Comparison of ENCODE assay signal across 22 cellular contexts in genomic region chr9:110830495-110830894, GRCh38.
DNase-seq lines count a peak whose midpoint lies in the region; ATAC-seq, FAIRE-seq and TF ChIP-seq lines count a peak whose summit lies in the region.
"Had no signal": no experiment of that assay in that cellular context is flagged by ENCODE, and none has a peak within 500 bp of the region (broad histone marks: within the 10 kb centered on the region; RNA-seq: fewer than 3 reads in every experiment).

No MANE protein-coding gene starts in this region.

- H3K4me1 ChIP-seq in right cardiac atrium (ENCODE audit: control insufficient read depth, insufficient read depth, low read length) (no peaks in the 10 kb centered on the region), kidney (ENCODE audit: control insufficient read depth in 1 of 2, insufficient read depth in 1 of 2, low read depth in 1 of 2, low read length in 2 of 2) (no peaks in the 10 kb centered on the region), testis (no peaks in the 10 kb centered on the region)
- H3K4me1 ChIP-seq: BLaER1 treated with 17β-estradiol and CSF1 and Interleukin-3, amounts not matched to agents 10 nM and 100 nM had no signal

- H3K9ac ChIP-seq in kidney (ENCODE audit: low read length in 2 of 2): no peak overlapping the region
- H3K9ac ChIP-seq: BLaER1 treated with 17β-estradiol and CSF1 and Interleukin-3, amounts not matched to agents 10 nM and 100 nM had no signal

- H3K36me3 ChIP-seq in kidney (ENCODE audit: control insufficient read depth in 1 of 2, insufficient read depth in 2 of 2, low read length in 2 of 2) (no peaks in the 10 kb centered on the region), testis (ENCODE audit: low read depth, missing control alignments) (no peaks in the 10 kb centered on the region)
- H3K36me3 ChIP-seq: BLaER1 treated with 17β-estradiol and CSF1 and Interleukin-3, amounts not matched to agents 10 nM and 100 nM had no signal

- DNase-seq in right cardiac atrium (peak in 2 of 3 donors; percentile 27 to 46), Right ventricle myocardium inferior (ENCODE audit: missing footprints) (no peak), kidney (peak; percentile 56), posterior vena cava (ENCODE audit: low spot score) (peak; percentile 76), testis (no peak)
- DNase-seq: AML-193; CD4-positive, alpha-beta T cell; CD8-positive, alpha-beta T cell; DMS 273 treated with DMSO at 0.1 percent for 48 hours; DMS153; DMS53; DMS79; DND-41; EL; GDM1 had no signal

- no peak overlapping the region for H3K27ac ChIP-seq in right cardiac atrium (ENCODE audit: low read length)
- H3K27ac ChIP-seq in kidney (ENCODE audit: low read depth in 2 of 2, low read length in 2 of 2): no peak overlapping the region
- no peak overlapping the region for H3K27ac ChIP-seq in testis
- H3K27ac ChIP-seq: 22Rv1; A549; BLaER1 treated with 17β-estradiol and CSF1 and Interleukin-3, amounts not matched to agents 10 nM and 100 nM; C4-2B had no signal

- H3K27me3 ChIP-seq in right cardiac atrium (ENCODE audit: control insufficient read depth, insufficient read depth): no peaks in the 10 kb centered on the region
- no peaks in the 10 kb centered on the region for H3K27me3 ChIP-seq in testis
- H3K27me3 ChIP-seq: BLaER1 treated with 17β-estradiol and CSF1 and Interleukin-3, amounts not matched to agents 10 nM and 100 nM had no signal

- TF ChIP-seq CTCF in kidney (IDR thresholded peaks at IDR 0.05; ENCODE audit: borderline replicate concordance, extremely low read depth, insufficient read depth): no peak
- no peak for TF ChIP-seq CTCF in testis (IDR thresholded peaks at IDR 0.05)

- WGBS in right cardiac atrium: 96% methylated on average over 21 of the region's 21 CpGs
- 76 to 79% methylated on average over 21 of the region's 21 CpGs for WGBS in testis, 2 donors

- ATAC-seq in right cardiac atrium (no peak), Right ventricle myocardium inferior (no peak), GM18498 (IDR thresholded peaks at IDR 0.05; ENCODE audit: unreplicated experiment) (no peak)
- ATAC-seq: A549; CD8-positive, alpha-beta T cell; GM12878 had no signal

- no peak overlapping the region for H3K4me3 ChIP-seq in right cardiac atrium (ENCODE audit: low read length)
- no peak overlapping the region for H3K4me3 ChIP-seq in kidney (ENCODE audit: low read length in 2 of 2)
- H3K4me3 ChIP-seq in testis: no peak overlapping the region
- H3K4me3 ChIP-seq: A549; BLaER1 treated with 17β-estradiol and CSF1 and Interleukin-3, amounts not matched to agents 10 nM and 100 nM; GM12878 had no signal

- H3K9me3 ChIP-seq in right cardiac atrium (ENCODE audit: control insufficient read depth, low read length): no peaks in the 10 kb centered on the region
- no peaks in the 10 kb centered on the region for H3K9me3 ChIP-seq in kidney (ENCODE audit: control insufficient read depth in 1 of 2, low read length in 2 of 2)
- no peaks in the 10 kb centered on the region for H3K9me3 ChIP-seq in testis
- H3K9me3 ChIP-seq: A549; BLaER1 treated with 17β-estradiol and CSF1 and Interleukin-3, amounts not matched to agents 10 nM and 100 nM had no signal

- TF ChIP-seq POLR2A in testis (IDR thresholded peaks at IDR 0.05): no peak

- no peak for FAIRE-seq in kidney (lab: Jason Lieb, UNC)
- FAIRE-seq: A549, GM12878, GM12892 had no signal

- intact Hi-C loops in right cardiac atrium (cut with DNase I) (no loop called here), Right ventricle myocardium inferior (cut with DNase I) (no loop called here), kidney (cut with DNase I) (no loop called here), posterior vena cava (cut with DNase I) (no loop called here), testis (cut with DNase I; ENCODE audit: low total_unique reads) (no loop called here)

Comparison
In these comparisons a context has a peak if more than half of its experiments do, and no peak if none do; other contexts are left out.
1. DNase-seq: peak in right cardiac atrium (2 of 3), kidney (single experiment) and posterior vena cava (single experiment); none in Right ventricle myocardium inferior (single experiment) and testis (single experiment).